In the genomic region with DNA sequence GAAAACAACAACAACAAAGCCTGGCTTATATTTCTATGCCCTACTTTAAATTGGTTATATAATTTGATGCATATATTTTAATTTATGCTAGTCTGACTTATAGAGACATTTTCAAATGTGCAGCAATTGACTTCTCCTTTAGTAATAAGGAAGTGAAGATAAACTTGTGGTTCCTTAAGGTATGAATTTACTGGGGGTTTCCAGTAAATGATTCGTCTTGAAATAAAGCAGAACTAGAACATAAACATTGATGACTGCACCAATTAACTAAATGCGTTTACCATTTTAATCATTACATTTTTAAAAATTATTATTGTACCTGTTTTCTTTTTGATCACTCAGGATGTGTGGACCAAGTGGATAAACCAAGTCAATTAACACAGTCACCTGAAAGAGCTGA, we compare ENCODE assay signal across 13 cellular contexts.
A peak's percentile ranks its signal among the peaks of the same experiment; 100 is the strongest.
DNase-seq lines count a peak whose midpoint lies in the region; ATAC-seq and TF ChIP-seq lines count a peak whose summit lies in the region.
"Had no signal": no experiment of that assay in that cellular context is flagged by ENCODE, and none has a peak within 500 bp of the region (broad histone marks: within the 10 kb centered on the region; RNA-seq: fewer than 3 reads in every experiment).

No MANE protein-coding gene starts in this region.

- intact Hi-C loops in left ventricle myocardium inferior (cut with micrococcal nuclease) = no loop called here

- no peak overlapping the region for H3K4me3 ChIP-seq in effector memory CD4-positive, alpha-beta T cell (ENCODE audit: insufficient read depth, low read depth, low read length, poor library complexity, severe bottlenecking)
- H3K4me3 ChIP-seq in left ventricle myocardium inferior = no peak overlapping the region

- H3K36me3 ChIP-seq in effector memory CD4-positive, alpha-beta T cell (ENCODE audit: control insufficient read depth, insufficient read depth, low read length) = no peaks in the 10 kb centered on the region
- no peaks in the 10 kb centered on the region for H3K36me3 ChIP-seq in left ventricle myocardium inferior

- ATAC-seq in GM19455 (IDR thresholded peaks at IDR 0.05; ENCODE audit: unreplicated experiment) = peak; percentile 53
- peak; percentile 97 for ATAC-seq in HG02938 (IDR thresholded peaks at IDR 0.05; ENCODE audit: unreplicated experiment)

- H3K27me3 ChIP-seq in effector memory CD4-positive, alpha-beta T cell (replicated peaks; ENCODE audit: control insufficient read depth, insufficient read depth, low read length, poor library complexity, severe bottlenecking) = no peaks in the 10 kb centered on the region
- no peaks in the 10 kb centered on the region for H3K27me3 ChIP-seq in left ventricle myocardium inferior (ENCODE audit: low read depth)

- TF ChIP-seq CTCF in GM10266 (IDR thresholded peaks at IDR 0.05; ENCODE audit: control insufficient read depth, insufficient read depth, low read depth, missing control alignments) = no peak
- TF ChIP-seq CTCF in left ventricle myocardium inferior (IDR thresholded peaks at IDR 0.05; ENCODE audit: borderline replicate concordance) = no peak

- H3K9me3 ChIP-seq in effector memory CD4-positive, alpha-beta T cell (ENCODE audit: control insufficient read depth, low read length) = no peaks in the 10 kb centered on the region
- no peaks in the 10 kb centered on the region for H3K9me3 ChIP-seq in left ventricle myocardium inferior (replicated peaks)

- DNase-seq in GM10266 (ENCODE audit: extremely low spot score) (peak; percentile 8), KG1 (lab: John Stamatoyannopoulos, UW) (peak; percentile 31), NCI-H2227 treated with DMSO at 0.1 percent for 48 hours (lab: John Stamatoyannopoulos, UW) (no peak), cerebellum (ENCODE audit: low spot score) (no peak), left ventricle myocardium inferior (no peak)
- no peak for DNase-seq in effector memory CD4-positive, alpha-beta T cell
- DNase-seq: activated CD4-positive, alpha-beta memory T cell treated with anti-CD3 and anti-CD28 coated beads, Interleukin-2, amount 10 ng/mL, durations not matched to agents 7 days and 5 days; amygdala; NCI-H2029 treated with DMSO at 0.1 percent for 48 hours; SHP77 treated with DMSO at 0.1 percent for 48 hours had no signal

- no peaks in the 10 kb centered on the region for H3K4me1 ChIP-seq in effector memory CD4-positive, alpha-beta T cell (ENCODE audit: control insufficient read depth, insufficient read depth, low read length, poor library complexity, severe bottlenecking)
- no peaks in the 10 kb centered on the region for H3K4me1 ChIP-seq in left ventricle myocardium inferior

- H3K27ac ChIP-seq in effector memory CD4-positive, alpha-beta T cell (ENCODE audit: insufficient read depth, low read length, poor library complexity, severe bottlenecking) = no peak overlapping the region
- no peak overlapping the region for H3K27ac ChIP-seq in left ventricle myocardium inferior (replicated peaks)
- H3K27ac ChIP-seq: epithelial cell of prostate had no signal

Comparison
In these comparisons a context has a peak if more than half of its experiments do, and no peak if none do; other contexts are left out.
1. DNase-seq: peak in GM10266 (single experiment) and KG1 (single experiment); none in NCI-H2227 treated with DMSO at 0.1 percent for 48 hours (single experiment), cerebellum (single experiment), effector memory CD4-positive, alpha-beta T cell (0 of 3) and left ventricle myocardium inferior (single experiment).